Comparison of ENCODE assay signal across 27 cellular contexts in genomic region chr6:168582581-168582981, GRCh38.
"Had no signal": no experiment of that assay in that cellular context is flagged by ENCODE, and none has a peak within 500 bp of the region (broad histone marks: within the 10 kb centered on the region; RNA-seq: fewer than 3 reads in every experiment).

No MANE protein-coding gene starts in this region.

- H3K27me3 ChIP-seq: right atrium auricular region, suprapubic skin, uterus had no signal

- ATAC-seq: activated CD4-positive, CD25-positive, alpha-beta regulatory T cell treated with anti-CD3 and anti-CD28 coated beads, Interleukin-2, amount 50 U/mL, for 24 hours; activated CD8-positive, alpha-beta memory T cell treated with anti-CD3 and anti-CD28 coated beads, Interleukin-2, amount 10 ng/mL, durations not matched to agents 7 days and 5 days; heart right ventricle; mucosa of descending colon had no signal

- H3K9me3 Mint-ChIP-seq: activated CD4-positive, alpha-beta memory T cell treated with anti-CD3 and anti-CD28 coated beads, Interleukin-2, amount 10 ng/mL, durations not matched to agents 7 days and 5 days; activated CD4-positive, alpha-beta T cell treated with anti-CD3 and anti-CD28 coated beads, Interleukin-2, amount 10 ng/mL, durations not matched to agents 24 days and 14 days; activated naive CD4-positive, alpha-beta T cell treated with anti-CD3 and anti-CD28 coated beads, Interleukin-2, amount 50 U/mL, for 24 hours; activated T-helper 1 cell treated with anti-CD3 and anti-CD28 coated beads, Interleukin-12 subunit alpha, Interleukin-12 subunit beta, Interleukin-2, Interleukin-4 antibody, amounts not matched to agents 30 ng/mL and 10 ng/mL and 1 ng/mL, durations not matched to agents 14 hours and 24 hours and 36 hours; dendritic cell treated with granulocyte-macrophage colony-stimulating factor and Interleukin-4, amounts not matched to agents 40 ng/mL and 50 ng/mL, for 4 days; stimulated activated naive CD8-positive, alpha-beta T cell treated with anti-CD3 and anti-CD28 coated beads, Interleukin-15, Interleukin-2, amounts not matched to agents 100 ng/mL and 50 ng/mL, for 24 hours had no signal

- H3K27ac ChIP-seq: heart right ventricle, lower lobe of right lung, prostate gland, right atrium auricular region, suprapubic skin, uterus had no signal

- H3K36me3 ChIP-seq: heart right ventricle, lower lobe of right lung, prostate gland, right atrium auricular region, suprapubic skin, uterus had no signal

- H3K4me3 ChIP-seq: heart right ventricle, lower lobe of right lung, mucosa of descending colon, prostate gland, right atrium auricular region, suprapubic skin, uterus had no signal

- DNase-seq: activated CD4-positive, alpha-beta memory T cell treated with anti-CD3 and anti-CD28 coated beads, Interleukin-2, amount 10 ng/mL, durations not matched to agents 7 days and 5 days; activated CD4-positive, alpha-beta T cell treated with anti-CD3 and anti-CD28 coated beads, Interleukin-2, amount 10 ng/mL, durations not matched to agents 24 days and 14 days; activated CD8-positive, alpha-beta memory T cell treated with anti-CD3 and anti-CD28 coated beads, Interleukin-2, amount 10 ng/mL, durations not matched to agents 7 days and 5 days; activated gamma-delta T cell treated with Interleukin-2 at 50 U/mL for 16 hours; anterior cingulate cortex; effector CD4-positive, alpha-beta T cell; erythroblast; foreskin fibroblast; heart right ventricle; kidney; lower lobe of right lung; mesendoderm; mucosa of descending colon; naive B cell; stimulated activated CD4-positive, alpha-beta T cell treated with anti-CD3 and anti-CD28 coated beads, Interleukin-1b, Interleukin-23, amount 100 ng/mL, for 48 hours; trophoblast cell; uterus had no signal

- H3K4me3 Mint-ChIP-seq: activated CD4-positive, alpha-beta memory T cell treated with anti-CD3 and anti-CD28 coated beads, Interleukin-2, amount 10 ng/mL, durations not matched to agents 7 days and 5 days; activated CD4-positive, alpha-beta T cell treated with anti-CD3 and anti-CD28 coated beads, Interleukin-2, amount 10 ng/mL, durations not matched to agents 24 days and 14 days; activated CD8-positive, alpha-beta memory T cell treated with anti-CD3 and anti-CD28 coated beads, Interleukin-2, amount 10 ng/mL, durations not matched to agents 7 days and 5 days; activated naive CD4-positive, alpha-beta T cell treated with anti-CD3 and anti-CD28 coated beads, Interleukin-2, amount 50 U/mL, for 24 hours; activated T-helper 1 cell treated with anti-CD3 and anti-CD28 coated beads, Interleukin-12 subunit alpha, Interleukin-12 subunit beta, Interleukin-2, Interleukin-4 antibody, amounts not matched to agents 30 ng/mL and 10 ng/mL and 1 ng/mL, durations not matched to agents 14 hours and 24 hours and 36 hours; brain; dendritic cell treated with granulocyte-macrophage colony-stimulating factor and Interleukin-4, amounts not matched to agents 40 ng/mL and 50 ng/mL, for 4 days; naive B cell; stimulated activated naive CD8-positive, alpha-beta T cell treated with anti-CD3 and anti-CD28 coated beads, Interleukin-15, Interleukin-2, amounts not matched to agents 100 ng/mL and 50 ng/mL, for 24 hours had no signal

- H3K4me1 Mint-ChIP-seq: activated CD4-positive, alpha-beta memory T cell treated with anti-CD3 and anti-CD28 coated beads, Interleukin-2, amount 10 ng/mL, durations not matched to agents 7 days and 5 days; activated CD4-positive, alpha-beta T cell treated with anti-CD3 and anti-CD28 coated beads, Interleukin-2, amount 10 ng/mL, durations not matched to agents 24 days and 14 days; activated CD8-positive, alpha-beta memory T cell treated with anti-CD3 and anti-CD28 coated beads, Interleukin-2, amount 10 ng/mL, durations not matched to agents 7 days and 5 days; activated naive CD4-positive, alpha-beta T cell treated with anti-CD3 and anti-CD28 coated beads, Interleukin-2, amount 50 U/mL, for 24 hours; naive B cell had no signal

- H3K4me1 ChIP-seq: heart right ventricle, prostate gland, right atrium auricular region, suprapubic skin, uterus had no signal

- H3K36me3 Mint-ChIP-seq: activated CD8-positive, alpha-beta memory T cell treated with anti-CD3 and anti-CD28 coated beads, Interleukin-2, amount 10 ng/mL, durations not matched to agents 7 days and 5 days; activated naive CD4-positive, alpha-beta T cell treated with anti-CD3 and anti-CD28 coated beads, Interleukin-2, amount 50 U/mL, for 24 hours; brain; naive B cell had no signal

- H3K9me3 ChIP-seq: heart right ventricle, lower lobe of right lung, mucosa of descending colon, prostate gland, right atrium auricular region, suprapubic skin, uterus had no signal

- H3K27me3 Mint-ChIP-seq: activated CD4-positive, alpha-beta memory T cell treated with anti-CD3 and anti-CD28 coated beads, Interleukin-2, amount 10 ng/mL, durations not matched to agents 7 days and 5 days; activated CD4-positive, alpha-beta T cell treated with anti-CD3 and anti-CD28 coated beads, Interleukin-2, amount 10 ng/mL, durations not matched to agents 24 days and 14 days; activated CD8-positive, alpha-beta memory T cell treated with anti-CD3 and anti-CD28 coated beads, Interleukin-2, amount 10 ng/mL, durations not matched to agents 7 days and 5 days; brain; dendritic cell treated with granulocyte-macrophage colony-stimulating factor and Interleukin-4, amounts not matched to agents 40 ng/mL and 50 ng/mL, for 4 days; naive B cell; stimulated activated naive CD8-positive, alpha-beta T cell treated with anti-CD3 and anti-CD28 coated beads, Interleukin-15, Interleukin-2, amounts not matched to agents 100 ng/mL and 50 ng/mL, for 24 hours had no signal

- H3K27ac Mint-ChIP-seq: activated CD4-positive, alpha-beta memory T cell treated with anti-CD3 and anti-CD28 coated beads, Interleukin-2, amount 10 ng/mL, durations not matched to agents 7 days and 5 days; activated CD4-positive, alpha-beta T cell treated with anti-CD3 and anti-CD28 coated beads, Interleukin-2, amount 10 ng/mL, durations not matched to agents 24 days and 14 days; activated CD8-positive, alpha-beta memory T cell treated with anti-CD3 and anti-CD28 coated beads, Interleukin-2, amount 10 ng/mL, durations not matched to agents 7 days and 5 days; activated naive CD4-positive, alpha-beta T cell treated with anti-CD3 and anti-CD28 coated beads, Interleukin-2, amount 50 U/mL, for 24 hours; activated T-helper 1 cell treated with anti-CD3 and anti-CD28 coated beads, Interleukin-12 subunit alpha, Interleukin-12 subunit beta, Interleukin-2, Interleukin-4 antibody, amounts not matched to agents 30 ng/mL and 10 ng/mL and 1 ng/mL, durations not matched to agents 14 hours and 24 hours and 36 hours; brain; dendritic cell treated with granulocyte-macrophage colony-stimulating factor and Interleukin-4, amounts not matched to agents 40 ng/mL and 50 ng/mL, for 4 days; stimulated activated naive CD8-positive, alpha-beta T cell treated with anti-CD3 and anti-CD28 coated beads, Interleukin-15, Interleukin-2, amounts not matched to agents 100 ng/mL and 50 ng/mL, for 24 hours had no signal

- FAIRE-seq: endometrium, kidney had no signal
